11 cellular contexts compared by ENCODE assay signal in the genomic region with DNA sequence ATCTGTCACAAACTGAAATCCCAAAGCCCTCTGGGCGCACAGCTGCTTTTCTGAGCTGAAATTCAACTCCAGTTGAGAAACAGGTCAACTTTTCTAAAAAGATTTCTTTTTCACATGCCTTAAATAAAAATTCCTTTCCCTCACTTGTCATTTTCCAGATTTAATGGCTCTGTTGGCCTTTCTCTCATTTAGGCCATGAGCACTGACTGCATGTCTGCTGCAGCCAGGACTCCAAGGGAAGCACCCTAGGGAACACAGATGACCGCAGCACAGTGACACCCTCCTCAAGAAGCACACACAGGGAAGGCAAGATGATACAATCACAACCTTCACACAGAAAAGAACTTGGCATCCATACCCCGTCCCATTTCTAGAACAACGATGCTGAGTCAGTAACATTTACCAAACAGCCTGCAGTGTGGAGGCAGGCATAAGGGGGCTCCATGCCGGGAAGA. TPM values are rescaled to one million over a fixed set of nuclear protein-coding genes. Genes with fewer than 3 reads are reported as not detected.
DNase-seq lines count a peak whose midpoint lies in the region; ATAC-seq and TF ChIP-seq lines count a peak whose summit lies in the region.
"Had no signal": no experiment of that assay in that cellular context is flagged by ENCODE, and none has a peak within 500 bp of the region (broad histone marks: within the 10 kb centered on the region; RNA-seq: fewer than 3 reads in every experiment).

No MANE protein-coding gene starts in this region.

- H3K4me3 ChIP-seq in psoas muscle, result no peak overlapping the region

- peak; percentile 93 for DNase-seq in EH (ENCODE audit: low read depth)
- DNase-seq in astrocyte of the hippocampus (ENCODE audit: low read depth, low spot score), result peak; percentile 49
- DNase-seq in glutamatergic neuron, result no peak
- DNase-seq in psoas muscle, result peak in 1 of 2 donors; percentile 46
- DNase-seq in NCI-H524 treated with DMSO at 0.1 percent for 48 hours (lab: John Stamatoyannopoulos, UW), result no peak
- DNase-seq: activated CD4-positive, alpha-beta T cell treated with anti-CD3 and anti-CD28 coated beads for 36 hours; CD8-positive, alpha-beta T cell; PC-3 had no signal

- H3K27ac ChIP-seq in psoas muscle, result no peak overlapping the region

- peak overlapping the region; percentile 94 for H3K4me3 Mint-ChIP-seq in glutamatergic neuron (ENCODE audit: unreplicated experiment)
- H3K4me3 Mint-ChIP-seq: activated CD4-positive, alpha-beta T cell treated with anti-CD3 and anti-CD28 coated beads for 36 hours; CD8-positive, alpha-beta T cell had no signal

- intact Hi-C loops in psoas muscle (cut with DNase I), result no loop called here

- TF ChIP-seq CTCF in glutamatergic neuron (IDR thresholded peaks at IDR 0.05; ENCODE audit: partially characterized antibody, unreplicated experiment) (no peak), psoas muscle (IDR thresholded peaks at IDR 0.05) (no peak)

- ATAC-seq in psoas muscle, result peak in 3 of 4 donors; percentile 67 to 70 (median 67)
- ATAC-seq in GM19452 (IDR thresholded peaks at IDR 0.05; ENCODE audit: unreplicated experiment), result no peak
- ATAC-seq in HG02623 (IDR thresholded peaks at IDR 0.05; ENCODE audit: unreplicated experiment), result no peak
- no peak for ATAC-seq in GM18498 (IDR thresholded peaks at IDR 0.05; ENCODE audit: unreplicated experiment)
- ATAC-seq: activated CD4-positive, alpha-beta T cell treated with anti-CD3 and anti-CD28 coated beads for 36 hours; CD8-positive, alpha-beta T cell; PC-3 had no signal

- H3K27ac Mint-ChIP-seq in glutamatergic neuron (ENCODE audit: unreplicated experiment), result peak overlapping the region; percentile 100
- H3K27ac Mint-ChIP-seq: activated CD4-positive, alpha-beta T cell treated with anti-CD3 and anti-CD28 coated beads for 36 hours; CD8-positive, alpha-beta T cell had no signal

- no peaks in the 10 kb centered on the region for H3K9me3 ChIP-seq in psoas muscle

- H3K9me3 Mint-ChIP-seq in glutamatergic neuron (ENCODE audit: unreplicated experiment), result peaks cover 55% of the 10 kb centered on the region
- H3K9me3 Mint-ChIP-seq: CD8-positive, alpha-beta T cell had no signal

- no peaks in the 10 kb centered on the region for H3K4me1 ChIP-seq in psoas muscle

- H3K36me3 ChIP-seq in psoas muscle (ENCODE audit: insufficient read depth in 1 of 2, low read depth in 1 of 2), result no peaks in the 10 kb centered on the region

- H3K36me3 Mint-ChIP-seq in glutamatergic neuron (ENCODE audit: unreplicated experiment), result peaks cover 6% of the 10 kb centered on the region

- peaks cover 42% of the 10 kb centered on the region for H3K27me3 Mint-ChIP-seq in glutamatergic neuron (ENCODE audit: unreplicated experiment)

- H3K27me3 ChIP-seq in psoas muscle (ENCODE audit: insufficient read depth in 3 of 3, low read length in 2 of 3), result peaks cover 0 to 1% (median 0%) of the 10 kb centered on the region in 3 donors

- peaks cover 84% of the 10 kb centered on the region for H3K4me1 Mint-ChIP-seq in glutamatergic neuron (ENCODE audit: low read depth, unreplicated experiment)

- WGBS in psoas muscle, 3 donors, result 41 to 57% (median 47%) methylated on average over 5 of the region's 5 CpGs

RNA-seq across cellular contexts. Expression of a gene that starts 34.2 kb away (rescaled TPM):
- 528 TPM for total RNA-seq in glutamatergic neuron (ENCODE audit: unreplicated experiment)
- 10 to 100 TPM in 1 of 4 donors, 1 to 10 TPM in 3; 2.6 to 11.4 (median 4.3) TPM for total RNA-seq in psoas muscle
- polyA plus RNA-seq in psoas muscle, result 1 to 10 TPM; 1.3 to 1.8 (median 1.6) TPM

Comparison
In these comparisons a context has a peak if more than half of its experiments do, and no peak if none do; other contexts are left out.
1. DNase-seq: peak in EH (single experiment) and astrocyte of the hippocampus (single experiment); none in glutamatergic neuron (single experiment) and NCI-H524 treated with DMSO at 0.1 percent for 48 hours (single experiment).
2. ATAC-seq: peak in psoas muscle (3 of 4); none in GM19452 (single experiment), HG02623 (single experiment) and GM18498 (single experiment).
3. RNA of a gene that starts 34.2 kb away (total RNA-seq): 528 TPM in glutamatergic neuron (single experiment); 2.6 to 11.4 TPM in psoas muscle; every median in the first group is over 10 times any median in the second.